ENCODE assay signal across 27 cellular contexts in genomic region chr13:29521336-29521735, GRCh38.
A peak's percentile ranks its signal among the peaks of the same experiment; 100 is the strongest.
DNase-seq lines count a peak whose midpoint lies in the region; ATAC-seq and TF ChIP-seq lines count a peak whose summit lies in the region.
"Had no signal": no experiment of that assay in that cellular context is flagged by ENCODE, and none has a peak within 500 bp of the region (broad histone marks: within the 10 kb centered on the region; RNA-seq: fewer than 3 reads in every experiment).

No MANE protein-coding gene starts in this region.

- peak overlapping the region; percentile 93 for H3K27ac ChIP-seq in brain microvascular endothelial cell
- H3K27ac ChIP-seq in neuronal stem cell (replicated peaks; ENCODE audit: low read length) = no peak overlapping the region
- H3K27ac ChIP-seq in stomach smooth muscle (ENCODE audit: low read length) = peak overlapping the region; percentile 37
- H3K27ac ChIP-seq: adrenal gland, dorsolateral prefrontal cortex, HL-60, ovary, upper lobe of left lung had no signal

- ATAC-seq in activated CD4-positive, CD25-positive, alpha-beta regulatory T cell treated with anti-CD3 and anti-CD28 coated beads, Interleukin-2, amount 50 U/mL, for 24 hours = no peak

- H3K36me3 ChIP-seq in brain microvascular endothelial cell (replicated peaks) (peaks cover 47% of the 10 kb centered on the region), neuronal stem cell (replicated peaks in 1 of 2; ENCODE audit: control insufficient read depth in 2 of 2, insufficient read depth in 2 of 2, low read length in 2 of 2) (peaks cover 29 to 86% of the 10 kb centered on the region in 2 donors), stomach smooth muscle (ENCODE audit: control insufficient read depth in 2 of 2, insufficient read depth in 2 of 2, low read length in 2 of 2) (peaks cover 38 to 51% of the 10 kb centered on the region in 2 donors), HAP-1 (replicated peaks) (peaks cover 94% of the 10 kb centered on the region)
- H3K36me3 ChIP-seq: adrenal gland, gastrocnemius medialis, ovary had no signal

- in situ Hi-C loops in brain microvascular endothelial cell (cut with HindIII; ENCODE audit: low pct_ligation_motif_present, low sequenced_read_pairs) = no loop called here
- in situ Hi-C loops in HAP-1 (cut with MboI; ENCODE audit: low sequenced_read_pairs) = no loop called here

- H3K9ac ChIP-seq in neuronal stem cell (ENCODE audit: low read depth, low read length, poor library complexity) (no peak overlapping the region), stomach smooth muscle (ENCODE audit: low read length in 2 of 2) (no peak overlapping the region)

- peak overlapping the region; percentile 12 for H3K18ac ChIP-seq in neuronal stem cell (ENCODE audit: low read length)

- no peak overlapping the region for H2BK5ac ChIP-seq in neuronal stem cell (ENCODE audit: low read length)

- H4K91ac ChIP-seq in neuronal stem cell (ENCODE audit: low read depth, low read length, poor library complexity) = no peak overlapping the region

- H3K27me3 Mint-ChIP-seq in HFFc6 (ENCODE audit: insufficient read depth) = peaks cover 4% of the 10 kb centered on the region
- H3K27me3 Mint-ChIP-seq: brain had no signal

- no peak overlapping the region for H3K14ac ChIP-seq in neuronal stem cell (ENCODE audit: low read length)

- peaks cover 0 to 1% of the 10 kb centered on the region in 2 donors for H3K4me1 ChIP-seq in neuronal stem cell (ENCODE audit: control insufficient read depth in 2 of 2, insufficient read depth in 1 of 2, low read depth in 1 of 2, low read length in 2 of 2)
- H3K4me1 ChIP-seq in stomach smooth muscle (ENCODE audit: control insufficient read depth, insufficient read depth, low read length) = peaks cover 14% of the 10 kb centered on the region
- H3K4me1 ChIP-seq in HAP-1 = no peaks in the 10 kb centered on the region
- H3K4me1 ChIP-seq: adrenal gland, gastrocnemius medialis, upper lobe of left lung had no signal

- H3K4me2 ChIP-seq in neuronal stem cell (ENCODE audit: insufficient read depth, low read length, poor library complexity, severe bottlenecking) = no peak overlapping the region

- H3K36me3 Mint-ChIP-seq in HFFc6 (ENCODE audit: low read depth) = peaks cover 72% of the 10 kb centered on the region

- DNase-seq in HFFc6 (no peak), brain microvascular endothelial cell (no peak), neuronal stem cell (ENCODE audit: low spot score) (no peak), NCI-H748 treated with DMSO at 0.1 percent for 48 hours (lab: John Stamatoyannopoulos, UW) (no peak), HAP-1 (ENCODE audit: low spot score in 2 of 2) (no peak)
- DNase-seq: ACHN; activated CD4-positive, alpha-beta T cell treated with anti-CD3 and anti-CD28 coated beads, Interleukin-2, amount 50 U/mL, for 48 hours; activated naive CD4-positive, alpha-beta T cell treated with Interleukin-2 at 50 U/mL for 16 hours; adrenal gland; CD8-positive, alpha-beta memory T cell; dorsolateral prefrontal cortex; MV-4-11; NCI-H1436; NCI-H2081 treated with DMSO at 0.1 percent for 48 hours; NCI-H2227 treated with DMSO at 0.1 percent for 48 hours; NCI-H526 treated with DMSO at 0.1 percent for 48 hours; retina; stimulated activated CD4-positive, alpha-beta T cell treated with anti-CD3 and anti-CD28 coated beads, Interleukin-2, amount 100 ng/mL, for 48 hours; T-helper 2 cell; upper lobe of left lung had no signal

- WGBS in neuronal stem cell (ENCODE audit: extremely low coverage in 2 of 2, insufficient read length in 2 of 2, insufficient replicate concordance in 1 of 2), 2 donors = no CpG with 5 or more reads among the region's 14 CpGs

- H3K23ac ChIP-seq in neuronal stem cell (ENCODE audit: low read depth, low read length, poor library complexity) = no peak overlapping the region

- no peak overlapping the region for H2BK120ac ChIP-seq in neuronal stem cell (ENCODE audit: low read depth, low read length)

- no peak overlapping the region for H2BK15ac ChIP-seq in neuronal stem cell (ENCODE audit: low read length)

- no peak overlapping the region for H2AFZ ChIP-seq in neuronal stem cell (ENCODE audit: low read length)

- H2AK5ac ChIP-seq in neuronal stem cell (ENCODE audit: low read depth, low read length) = no peak overlapping the region

- peaks cover 54% of the 10 kb centered on the region for H3K4me1 Mint-ChIP-seq in HFFc6 (ENCODE audit: low read depth)
- H3K4me1 Mint-ChIP-seq: CD8-positive, alpha-beta memory T cell had no signal

- H2BK12ac ChIP-seq in neuronal stem cell (ENCODE audit: low read length) = no peak overlapping the region

- H3K27me3 ChIP-seq in brain microvascular endothelial cell (replicated peaks) (no peaks in the 10 kb centered on the region), neuronal stem cell (ENCODE audit: control insufficient read depth in 3 of 3, insufficient read depth in 3 of 3, low read depth in 1 of 3, low read length in 3 of 3) (no peaks in the 10 kb centered on the region), stomach smooth muscle (ENCODE audit: control insufficient read depth in 1 of 2, insufficient read depth in 2 of 2, low read length in 2 of 2) (no peaks in the 10 kb centered on the region), HAP-1 (ENCODE audit: low read depth) (no peaks in the 10 kb centered on the region)
- H3K27me3 ChIP-seq: adrenal gland, dorsolateral prefrontal cortex, gastrocnemius medialis, ovary, upper lobe of left lung had no signal

- H3K9me3 ChIP-seq in neuronal stem cell (replicated peaks in 1 of 2; ENCODE audit: control insufficient read depth in 2 of 2, insufficient read depth in 1 of 2, low read depth in 1 of 2, low read length in 2 of 2) (no peaks in the 10 kb centered on the region), stomach smooth muscle (ENCODE audit: control insufficient read depth in 2 of 2, low read length in 2 of 2) (no peaks in the 10 kb centered on the region), HAP-1 (no peaks in the 10 kb centered on the region)
- H3K9me3 ChIP-seq: adrenal gland, gastrocnemius medialis, ovary, upper lobe of left lung had no signal

- peaks cover 2% of the 10 kb centered on the region for H3K79me1 ChIP-seq in neuronal stem cell (ENCODE audit: low read depth, low read length)

- no peaks in the 10 kb centered on the region for H3K9me3 Mint-ChIP-seq in HFFc6
- H3K9me3 Mint-ChIP-seq: brain; CD8-positive, alpha-beta memory T cell; nephron had no signal

- H3K27ac Mint-ChIP-seq in HFFc6 = peak overlapping the region; percentile 97
- H3K27ac Mint-ChIP-seq: CD8-positive, alpha-beta memory T cell; nephron had no signal

- H3K4ac ChIP-seq in neuronal stem cell (ENCODE audit: low read length) = no peak overlapping the region

- H3K4me3 ChIP-seq in brain microvascular endothelial cell (ENCODE audit: low read depth, low read length) (no peak overlapping the region), neuronal stem cell (ENCODE audit: low read length in 2 of 2) (no peak overlapping the region), stomach smooth muscle (ENCODE audit: low read length in 2 of 2) (no peak overlapping the region), HAP-1 (no peak overlapping the region)
- H3K4me3 ChIP-seq: adrenal gland, dorsolateral prefrontal cortex, gastrocnemius medialis, ovary, upper lobe of left lung had no signal

- TF ChIP-seq CTCF in HFFc6 (IDR thresholded peaks at IDR 0.05) (no peak), brain microvascular endothelial cell (IDR thresholded peaks at IDR 0.05; ENCODE audit: low read depth, low read length, missing control alignments) (no peak)

- H4K8ac ChIP-seq in neuronal stem cell (ENCODE audit: low read depth, low read length) = no peak overlapping the region

- peak overlapping the region; percentile 53 for H3K4me3 Mint-ChIP-seq in HFFc6
- H3K4me3 Mint-ChIP-seq: brain; CD8-positive, alpha-beta memory T cell; nephron had no signal
